Comparison of ENCODE assay signal across 12 cellular contexts in the genomic region with DNA sequence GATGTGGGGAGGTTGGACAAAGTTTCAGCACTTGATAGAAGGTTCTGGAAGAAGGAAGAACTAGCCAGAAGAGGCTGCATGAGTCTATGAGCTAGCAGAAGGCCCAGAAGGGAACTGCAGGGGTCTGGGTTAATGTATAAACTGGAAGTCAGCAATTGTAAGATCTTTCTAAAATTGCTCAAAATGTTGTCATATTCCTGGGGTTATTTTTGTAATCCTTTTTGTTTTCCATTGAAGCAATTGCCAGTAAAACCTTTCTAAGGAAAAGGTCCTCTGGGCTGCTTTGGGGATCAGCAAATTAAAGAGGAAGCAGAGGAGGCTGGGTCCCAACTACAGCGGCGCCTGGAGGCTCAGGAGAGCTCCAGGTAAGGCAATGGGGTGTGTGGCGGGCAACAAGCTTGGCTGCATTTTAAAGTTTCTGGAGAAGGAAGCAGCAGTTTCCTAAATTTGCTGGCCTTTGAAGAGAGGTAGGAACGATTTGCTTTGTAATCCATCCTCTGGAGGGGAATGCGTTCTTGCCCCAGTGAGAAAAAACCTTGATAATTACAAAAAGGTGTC. TPM values are rescaled to one million over a fixed set of nuclear protein-coding genes. Genes with fewer than 3 reads are reported as not detected.
DNase-seq lines count a peak whose midpoint lies in the region; ATAC-seq and TF ChIP-seq lines count a peak whose summit lies in the region.
"Had no signal": no experiment of that assay in that cellular context is flagged by ENCODE, and none has a peak within 500 bp of the region (broad histone marks: within the 10 kb centered on the region; RNA-seq: fewer than 3 reads in every experiment).

No MANE protein-coding gene starts in this region.

- DNase-seq in AG20443 (ENCODE audit: low spot score) (peak; percentile 16), SW480 (ENCODE audit: low spot score) (peak; percentile 33), gastrocnemius medialis (no peak), nucleus accumbens (lab: John Stamatoyannopoulos, UW) (no peak)
- no peak for DNase-seq in CD4-positive, alpha-beta memory T cell
- DNase-seq: stimulated activated CD8-positive, alpha-beta memory T cell treated with anti-CD3 and anti-CD28 coated beads, Interleukin-4, amount 100 ng/mL, for 48 hours had no signal

- peak overlapping the region; percentile 11 to 80 (median 77) for H3K27ac ChIP-seq in gastroesophageal sphincter
- peak overlapping the region; percentile 51 to 76 (median 69) for H3K27ac ChIP-seq in gastrocnemius medialis
- H3K27ac ChIP-seq in CD4-positive, alpha-beta memory T cell (ENCODE audit: low read depth, low read length) = no peak overlapping the region

- no peaks in the 10 kb centered on the region for H3K27me3 ChIP-seq in gastroesophageal sphincter
- H3K27me3 ChIP-seq in gastrocnemius medialis = no peaks in the 10 kb centered on the region
- H3K27me3 ChIP-seq in CD4-positive, alpha-beta memory T cell (ENCODE audit: insufficient read depth, low read length) = no peaks in the 10 kb centered on the region

- peaks cover 0 to 3% (median under 1%) of the 10 kb centered on the region in 4 donors for H3K4me1 Mint-ChIP-seq in CD4-positive, alpha-beta memory T cell
- H3K4me1 Mint-ChIP-seq: memory B cell had no signal

- WGBS in gastroesophageal sphincter (ENCODE audit: low coverage in 1 of 2), 2 donors = 33 to 46% methylated on average over 3 to 4 of the region's 5 CpGs

- TF ChIP-seq CTCF in gastroesophageal sphincter (IDR thresholded peaks at IDR 0.05) (no peak), gastrocnemius medialis (IDR thresholded peaks at IDR 0.05 in 4 of 5, conservative IDR thresholded peaks at IDR 0.05 in 1 of 5) (no peak)

- peaks cover 0 to 36% (median 28%) of the 10 kb centered on the region in 3 donors for H3K4me1 ChIP-seq in gastroesophageal sphincter
- H3K4me1 ChIP-seq in gastrocnemius medialis = peaks cover 8 to 16% of the 10 kb centered on the region in 2 donors
- H3K4me1 ChIP-seq in CD4-positive, alpha-beta memory T cell (ENCODE audit: insufficient read depth, low read length) = no peaks in the 10 kb centered on the region

- no peaks in the 10 kb centered on the region for H3K36me3 Mint-ChIP-seq in CD4-positive, alpha-beta memory T cell
- H3K36me3 Mint-ChIP-seq: memory B cell had no signal

- CTCF ChIA-PET in CD4-positive, alpha-beta memory T cell (lab: Charles Lee; ENCODE audit: partially characterized antibody) = no interaction called here

- intact Hi-C loops in gastrocnemius medialis (cut with DNase I; ENCODE audit: low total_unique reads) = no loop called here
- intact Hi-C loops in CD4-positive, alpha-beta memory T cell (cut with micrococcal nuclease) = no loop called here

- H3K27ac Mint-ChIP-seq in CD4-positive, alpha-beta memory T cell = no peak overlapping the region
- H3K27ac Mint-ChIP-seq: memory B cell had no signal

- in situ Hi-C loops in gastrocnemius medialis (cut with MboI; ENCODE audit: low sequenced_read_pairs in 4 of 4) = no loop called here

- ATAC-seq in gastroesophageal sphincter (no peak), gastrocnemius medialis (peak in 1 of 2 donors; percentile 22), HG02981 (IDR thresholded peaks at IDR 0.05; ENCODE audit: unreplicated experiment) (no peak), HG02571 (IDR thresholded peaks at IDR 0.05; ENCODE audit: unreplicated experiment) (no peak)

- peaks cover 0 to 6% of the 10 kb centered on the region in 2 donors for H3K27me3 Mint-ChIP-seq in CD4-positive, alpha-beta memory T cell

- no peak for TF ChIP-seq POLR2A in gastroesophageal sphincter (IDR thresholded peaks at IDR 0.05)
- TF ChIP-seq POLR2A in gastrocnemius medialis (IDR thresholded peaks at IDR 0.05) = no peak

- no peak overlapping the region for H3K4me3 Mint-ChIP-seq in CD4-positive, alpha-beta memory T cell
- H3K4me3 Mint-ChIP-seq: memory B cell had no signal

- H3K9me3 ChIP-seq in gastroesophageal sphincter = no peaks in the 10 kb centered on the region
- no peaks in the 10 kb centered on the region for H3K9me3 ChIP-seq in gastrocnemius medialis
- H3K9me3 ChIP-seq in CD4-positive, alpha-beta memory T cell (ENCODE audit: control insufficient read depth in 1 of 2, low read length in 2 of 2) = no peaks in the 10 kb centered on the region

- no peak for TF ChIP-seq EP300 in gastroesophageal sphincter (IDR thresholded peaks at IDR 0.05)

- peaks cover 0 to 2% (median 0%) of the 10 kb centered on the region in 8 donors for H3K9me3 Mint-ChIP-seq in CD4-positive, alpha-beta memory T cell
- H3K9me3 Mint-ChIP-seq: memory B cell had no signal

- peaks cover 0 to 33% of the 10 kb centered on the region in 2 donors for H3K36me3 ChIP-seq in gastroesophageal sphincter
- H3K36me3 ChIP-seq in gastrocnemius medialis = no peaks in the 10 kb centered on the region
- H3K36me3 ChIP-seq in CD4-positive, alpha-beta memory T cell (ENCODE audit: insufficient read depth, low read length) = no peaks in the 10 kb centered on the region

- POLR2A ChIA-PET in CD4-positive, alpha-beta memory T cell (lab: Charles Lee; ENCODE audit: partially characterized antibody) = no interaction called here

- H3K4me3 ChIP-seq in gastroesophageal sphincter (no peak overlapping the region), gastrocnemius medialis (no peak overlapping the region)
- no peak overlapping the region for H3K4me3 ChIP-seq in CD4-positive, alpha-beta memory T cell (ENCODE audit: low read length in 2 of 2)

RNA-seq across cellular contexts. Expression of a gene that starts 29.3 kb away (rescaled TPM):
- total RNA-seq in gastroesophageal sphincter (10 to 100 TPM in 1 of 4 donors, 1 to 10 TPM in 3; 8.4 to 11.8 (median 9.5) TPM), gastrocnemius medialis (1 to 10 TPM; 1.2 to 3.4 (median 1.9) TPM)
- total RNA-seq in CD4-positive, alpha-beta memory T cell = not detected
- not detected for polyA plus RNA-seq in CD4-positive, alpha-beta memory T cell
- total RNA-seq: OCI-LY7 had no signal

RNA-seq across cellular contexts. Expression of a gene that starts 49.3 kb away (rescaled TPM):
- 10 to 100 TPM in 3 of 4 donors, 1 to 10 TPM in 1; 10.0 to 45.6 (median 34.0) TPM for total RNA-seq in gastroesophageal sphincter
- total RNA-seq in gastrocnemius medialis = under 1 TPM in 3 of 4 donors, not detected in 1; 0.26 to 0.46 (median 0.29) TPM
- not detected for total RNA-seq in CD4-positive, alpha-beta memory T cell
- polyA plus RNA-seq in CD4-positive, alpha-beta memory T cell = not detected
- total RNA-seq: bronchial epithelial cell, OCI-LY7 had no signal

Comparison
In these comparisons a context has a peak if more than half of its experiments do, and no peak if none do; other contexts are left out.
1. DNase-seq: peak in AG20443 (single experiment) and SW480 (single experiment); none in gastrocnemius medialis (0 of 2), nucleus accumbens (0 of 56) and CD4-positive, alpha-beta memory T cell (0 of 5).
2. RNA of a gene that starts 49.3 kb away (total RNA-seq): 10.0 to 45.6 TPM in gastroesophageal sphincter; 0.26 to 0.46 TPM in gastrocnemius medialis and not detected in CD4-positive, alpha-beta memory T cell; every median in the first group is over 4 times any median in the second.